Comparison of ENCODE assay signal across 9 cellular contexts in the genomic region with DNA sequence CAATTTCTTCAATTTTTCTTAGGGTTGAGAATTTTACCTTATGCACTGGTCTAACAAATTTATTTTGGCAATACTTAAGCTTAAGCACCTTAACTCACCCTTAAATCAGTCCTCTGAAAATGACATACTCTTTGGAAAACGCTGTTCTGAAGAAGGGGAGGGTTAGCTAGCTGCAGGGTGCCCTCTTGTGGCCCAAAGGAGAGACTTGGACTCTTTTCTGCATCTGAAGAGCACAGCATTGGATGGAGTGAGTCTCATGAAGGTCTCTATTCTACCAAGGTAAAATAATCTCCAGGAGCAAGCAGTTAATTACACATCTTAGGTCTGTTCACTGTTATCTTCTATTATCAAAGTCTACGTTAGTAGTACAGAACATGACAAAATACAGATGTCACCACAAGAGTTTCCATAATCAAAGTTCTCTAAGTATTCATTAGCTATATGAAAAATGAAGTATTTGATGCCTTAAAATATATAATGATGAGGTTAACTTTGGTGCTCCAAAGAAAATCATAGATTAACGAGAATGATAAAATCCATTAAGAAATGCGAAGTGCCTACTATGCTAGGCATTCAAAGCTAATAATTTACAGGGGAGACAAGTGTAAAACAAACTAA. TPM values are rescaled to one million over a fixed set of nuclear protein-coding genes. Genes with fewer than 3 reads are reported as not detected.
DNase-seq lines count a peak whose midpoint lies in the region; TF ChIP-seq lines count a peak whose summit lies in the region.
"Had no signal": no experiment of that assay in that cellular context is flagged by ENCODE, and none has a peak within 500 bp of the region (broad histone marks: within the 10 kb centered on the region; RNA-seq: fewer than 3 reads in every experiment).

No MANE protein-coding gene starts in this region.

- H2BK120ac ChIP-seq in H9 (ENCODE audit: low read depth, low read length, poor library complexity, severe bottlenecking): no peak overlapping the region

- no peaks in the 10 kb centered on the region for H3K9me3 Mint-ChIP-seq in H9

- H3K4me2 ChIP-seq in H9 (ENCODE audit: insufficient read depth, insufficient read length, low read length): no peak overlapping the region
- H3K4me2 ChIP-seq: BLaER1 had no signal

- no peak overlapping the region for H3K18ac ChIP-seq in H9 (ENCODE audit: insufficient read length, low read depth, low read length)

- no peak overlapping the region for H3K27ac ChIP-seq in H9 (ENCODE audit: insufficient read length, low read depth, low read length)
- H3K27ac ChIP-seq in VCaP: peak overlapping the region; percentile 28; the same call in 1 of the 2 replicates
- H3K27ac ChIP-seq: BLaER1 had no signal

- H3K23me2 ChIP-seq in H9 (ENCODE audit: insufficient read length, low read depth, low read length, poor library complexity, severe bottlenecking): no peaks in the 10 kb centered on the region

- H3K27me3 Mint-ChIP-seq in H9 (ENCODE audit: low read depth): no peaks in the 10 kb centered on the region

- no peak overlapping the region for H3K9ac ChIP-seq in H9 (ENCODE audit: extremely low read depth, insufficient read length, low read length)
- H3K9ac ChIP-seq: BLaER1 had no signal

- no peak overlapping the region for H2AFZ ChIP-seq in H9 (ENCODE audit: low read length)

- H4K91ac ChIP-seq in H9 (ENCODE audit: insufficient read length, low read depth, low read length): no peak overlapping the region

- H2BK20ac ChIP-seq in H9 (ENCODE audit: low read depth, low read length, poor library complexity, severe bottlenecking): no peak overlapping the region

- peaks cover 16% of the 10 kb centered on the region for H3K79me1 ChIP-seq in H9 (ENCODE audit: insufficient read depth, low read depth, low read length, poor library complexity, severe bottlenecking)

- H3K79me2 ChIP-seq in H9 (ENCODE audit: insufficient read depth, low read length): peaks cover 31% of the 10 kb centered on the region; the same call in 1 of the 2 replicates

- H3K27me3 ChIP-seq in H9 (ENCODE audit: insufficient read depth, low read length): no peaks in the 10 kb centered on the region
- H3K27me3 ChIP-seq: BLaER1 had no signal

- H3K56ac ChIP-seq in H9 (ENCODE audit: insufficient read length, low read depth, low read length): no peak overlapping the region

- H3K4me1 ChIP-seq in H9 (ENCODE audit: insufficient read depth, low read length): no peaks in the 10 kb centered on the region; the same call in 1 of the 2 replicates

- H3K14ac ChIP-seq in H9 (ENCODE audit: insufficient read depth, low read length): no peak overlapping the region

- no peak overlapping the region for H4K8ac ChIP-seq in H9 (replicated peaks; ENCODE audit: insufficient read length, low read depth, low read length)

- no peak overlapping the region for H3K23ac ChIP-seq in H9 (ENCODE audit: insufficient read length, low read depth, low read length)

- no CpG with 5 or more reads among the region's 4 CpGs for WGBS in H9 (ENCODE audit: extremely low coverage, insufficient read length, low lambda C conversion rate)

- DNase-seq in DMS79 treated with DMSO at 0.1 percent for 48 hours (lab: John Stamatoyannopoulos, UW) (peak; percentile 64), DMS79 (lab: John Stamatoyannopoulos, UW) (no peak), H9 (no peak), NCI-H1105 treated with DMSO at 0.1 percent for 48 hours (lab: John Stamatoyannopoulos, UW) (peak; percentile 61), dermis blood vessel endothelial cell (peak; percentile 81), medulla oblongata (ENCODE audit: extremely low spot score) (peak; percentile 78), superior temporal gyrus (ENCODE audit: extremely low spot score) (peak; percentile 82)

- H3K4me3 Mint-ChIP-seq in H9: no peak overlapping the region

- no peak overlapping the region for H2AK5ac ChIP-seq in H9 (ENCODE audit: insufficient read length, low read length)

- no peak overlapping the region for H2BK15ac ChIP-seq in H9 (ENCODE audit: low read depth, low read length)

- H3K9me3 ChIP-seq in H9 (ENCODE audit: control insufficient read depth, low read depth, low read length): no peaks in the 10 kb centered on the region

- H3T11ph ChIP-seq in H9 (ENCODE audit: low read length): no peak overlapping the region

- no peak overlapping the region for H4K5ac ChIP-seq in H9 (ENCODE audit: insufficient read length, low read depth, low read length)

- H2BK12ac ChIP-seq in H9 (ENCODE audit: insufficient read length, low read depth, low read length): no peak overlapping the region

- no peaks in the 10 kb centered on the region for H4K20me1 ChIP-seq in H9 (ENCODE audit: control insufficient read depth, insufficient read depth, insufficient read length)

- peak; percentile 81 for TF ChIP-seq CTCF in H9 (conservative IDR thresholded peaks at IDR 0.05)
- peak; percentile 93 for TF ChIP-seq CTCF in VCaP (conservative IDR thresholded peaks at IDR 0.05)

- H3K36me3 Mint-ChIP-seq in H9 (ENCODE audit: insufficient read depth in 1 of 3, low read depth in 3 of 3): peaks cover 26 to 36% (median 28%) of the 10 kb centered on the region in 3 experiments; a peak in 6 of 7 replicates

- no peak overlapping the region for H2BK5ac ChIP-seq in H9 (ENCODE audit: insufficient read length, low read length)

- peaks cover 46% of the 10 kb centered on the region in 2 experiments for H3K4me1 Mint-ChIP-seq in H9

- H3K4ac ChIP-seq in H9 (ENCODE audit: low read depth, low read length): no peak overlapping the region

- H3K27ac Mint-ChIP-seq in H9: no peak overlapping the region

RNA-seq across cellular contexts. Expression of a gene that starts 24.4 kb away (rescaled TPM):
- total RNA-seq in H9 (2021): 92.3 and 96.6 TPM in 2 replicates
- 48.0 and 81.2 TPM in 2 replicates for total RNA-seq in dermis blood vessel endothelial cell

Comparison
In these comparisons a context has a peak if more than half of its experiments do, and no peak if none do; other contexts are left out.
1. DNase-seq: peak in DMS79 treated with DMSO at 0.1 percent for 48 hours (single experiment), NCI-H1105 treated with DMSO at 0.1 percent for 48 hours (single experiment), dermis blood vessel endothelial cell (single experiment), medulla oblongata (single experiment) and superior temporal gyrus (single experiment); none in DMS79 (single experiment) and H9 (single experiment).